14 cellular contexts compared by ENCODE assay signal in genomic region chr1:228092342-228093049, GRCh38. TPM values are rescaled to one million over a fixed set of nuclear protein-coding genes. Genes with fewer than 3 reads are reported as not detected.
DNase-seq lines count a peak whose midpoint lies in the region; ATAC-seq and TF ChIP-seq lines count a peak whose summit lies in the region.
"Had no signal": no experiment of that assay in that cellular context is flagged by ENCODE, and none has a peak within 500 bp of the region (broad histone marks: within the 10 kb centered on the region; RNA-seq: fewer than 3 reads in every experiment).

No MANE protein-coding gene starts in this region.

- no peak overlapping the region for H3K4me3 Mint-ChIP-seq in activated naive CD4-positive, alpha-beta T cell treated with anti-CD3 and anti-CD28 coated beads, Interleukin-2, amount 10 ng/mL, durations not matched to agents 7 days and 5 days
- H3K4me3 Mint-ChIP-seq in T-cell (peak overlapping the region in 1 of 3 donors; percentile 94), mesothelial cell of epicardium (no peak overlapping the region)
- H3K4me3 Mint-ChIP-seq in stimulated activated memory B cell treated with anti-CD40 and anti-IgM and Interleukin-4, amounts not matched to agents 10 μg/mL and 1 μg/mL and 100 μg/mL, for 72 hours, result no peak overlapping the region
- H3K4me3 Mint-ChIP-seq: WTC11 had no signal

- POLR2A ChIA-PET in T-cell (lab: Charles Lee), result interaction anchor here in 1 of 2 donors (0.7 to 1.2 kb wide), 2 partner anchors 10 to 356 kb away, joined by 4 read pairs; partner anchors contain the start of gene ARF1

- CTCF ChIA-PET in activated naive CD4-positive, alpha-beta T cell treated with anti-CD3 and anti-CD28 coated beads, Interleukin-2, amount 10 ng/mL, durations not matched to agents 7 days and 5 days (lab: Charles Lee), result no interaction called here
- CTCF ChIA-PET in T-cell (lab: Charles Lee), result interaction anchor here in 1 of 2 donors (0.6 kb wide), 1 partner anchor 75 kb away, joined by 8 read pairs; no protein-coding TSS in a partner anchor

- TF ChIP-seq CTCF in mesothelial cell of epicardium (IDR thresholded peaks at IDR 0.05; ENCODE audit: unreplicated experiment), result no peak

- H3K27me3 ChIP-seq in subcutaneous abdominal adipose tissue (ENCODE audit: control insufficient read depth in 5 of 5, insufficient read depth in 4 of 5, low read length in 5 of 5), result no peaks in the 10 kb centered on the region

- no peak for ATAC-seq in T-cell (replicated peaks in 1 of 4)
- ATAC-seq in HG03196 (IDR thresholded peaks at IDR 0.05; ENCODE audit: unreplicated experiment), result no peak
- ATAC-seq in stimulated activated memory B cell treated with anti-CD40 and anti-IgM and Interleukin-4, amounts not matched to agents 10 μg/mL and 1 μg/mL and 100 μg/mL, for 72 hours, result no peak
- ATAC-seq: left lobe of liver, WTC11 had no signal

- peak; percentile 6 for DNase-seq in activated naive CD4-positive, alpha-beta T cell treated with anti-CD3 and anti-CD28 coated beads, Interleukin-2, amount 10 ng/mL, durations not matched to agents 7 days and 5 days
- DNase-seq in activated naive CD4-positive, alpha-beta T cell (lab: John Stamatoyannopoulos, UW), result no peak
- DNase-seq in T-cell (peak in 1 of 34 experiments; percentile 12), mesothelial cell of epicardium (ENCODE audit: low spot score in 2 of 2, unreplicated experiment in 2 of 2) (no peak), HK-2 (ENCODE audit: unreplicated experiment) (no peak)
- DNase-seq: central memory CD4-positive, alpha-beta T cell; Karpas-422; NCI-H1417; stimulated activated CD4-positive, alpha-beta T cell treated with anti-CD3 and anti-CD28 coated beads, Interleukin-15, amount 100 ng/mL, for 24 hours had no signal

- H3K27me3 Mint-ChIP-seq in activated naive CD4-positive, alpha-beta T cell treated with anti-CD3 and anti-CD28 coated beads, Interleukin-2, amount 10 ng/mL, durations not matched to agents 7 days and 5 days, result no peaks in the 10 kb centered on the region
- H3K27me3 Mint-ChIP-seq in T-cell (no peaks in the 10 kb centered on the region), mesothelial cell of epicardium (ENCODE audit: low read depth) (no peaks in the 10 kb centered on the region)
- H3K27me3 Mint-ChIP-seq in stimulated activated memory B cell treated with anti-CD40 and anti-IgM and Interleukin-4, amounts not matched to agents 10 μg/mL and 1 μg/mL and 100 μg/mL, for 72 hours, result no peaks in the 10 kb centered on the region

- H3K27ac ChIP-seq in subcutaneous abdominal adipose tissue (ENCODE audit: low read depth, low read length), result peak overlapping the region; percentile 30

- H3K4me1 Mint-ChIP-seq in activated naive CD4-positive, alpha-beta T cell treated with anti-CD3 and anti-CD28 coated beads, Interleukin-2, amount 10 ng/mL, durations not matched to agents 7 days and 5 days, result peaks cover 55% of the 10 kb centered on the region
- H3K4me1 Mint-ChIP-seq in T-cell (peaks cover 64 to 76% (median 68%) of the 10 kb centered on the region in 3 donors), mesothelial cell of epicardium (peaks cover 22% of the 10 kb centered on the region)
- peaks cover 73% of the 10 kb centered on the region for H3K4me1 Mint-ChIP-seq in stimulated activated memory B cell treated with anti-CD40 and anti-IgM and Interleukin-4, amounts not matched to agents 10 μg/mL and 1 μg/mL and 100 μg/mL, for 72 hours

- H3K36me3 Mint-ChIP-seq in activated naive CD4-positive, alpha-beta T cell treated with anti-CD3 and anti-CD28 coated beads, Interleukin-2, amount 10 ng/mL, durations not matched to agents 7 days and 5 days, result peaks cover 78% of the 10 kb centered on the region
- H3K36me3 Mint-ChIP-seq in T-cell (peaks cover 37% of the 10 kb centered on the region), mesothelial cell of epicardium (peaks cover 32% of the 10 kb centered on the region)
- H3K36me3 Mint-ChIP-seq in stimulated activated memory B cell treated with anti-CD40 and anti-IgM and Interleukin-4, amounts not matched to agents 10 μg/mL and 1 μg/mL and 100 μg/mL, for 72 hours, result peaks cover 43% of the 10 kb centered on the region

- peaks cover 0 to 31% (median 27%) of the 10 kb centered on the region in 5 donors for H3K36me3 ChIP-seq in subcutaneous abdominal adipose tissue (ENCODE audit: control insufficient read depth in 5 of 5, insufficient read depth in 5 of 5, low read length in 5 of 5)

- peaks cover 23 to 75% (median 71%) of the 10 kb centered on the region in 5 donors for H3K4me1 ChIP-seq in subcutaneous abdominal adipose tissue (ENCODE audit: control insufficient read depth in 5 of 5, insufficient read depth in 5 of 5, low read length in 5 of 5)

- peaks cover 3 to 12% (median 8%) of the 10 kb centered on the region in 5 donors for H3K9me3 ChIP-seq in subcutaneous abdominal adipose tissue (ENCODE audit: control insufficient read depth in 5 of 5, low read length in 5 of 5)

- H3K9ac ChIP-seq in subcutaneous abdominal adipose tissue (ENCODE audit: low read length in 5 of 5), result peak overlapping the region in 2 of 5 donors; percentile 3 to 26

- no peak overlapping the region for H3K27ac Mint-ChIP-seq in activated naive CD4-positive, alpha-beta T cell treated with anti-CD3 and anti-CD28 coated beads, Interleukin-2, amount 10 ng/mL, durations not matched to agents 7 days and 5 days
- H3K27ac Mint-ChIP-seq in T-cell, result peak overlapping the region; percentile 27 to 80
- H3K27ac Mint-ChIP-seq in mesothelial cell of epicardium, result peak overlapping the region; percentile 47
- no peak overlapping the region for H3K27ac Mint-ChIP-seq in stimulated activated memory B cell treated with anti-CD40 and anti-IgM and Interleukin-4, amounts not matched to agents 10 μg/mL and 1 μg/mL and 100 μg/mL, for 72 hours
- H3K27ac Mint-ChIP-seq: WTC11 had no signal

- no peak overlapping the region for H3K4me3 ChIP-seq in subcutaneous abdominal adipose tissue (ENCODE audit: low read depth in 1 of 5, low read length in 5 of 5)

- H3K9me3 Mint-ChIP-seq in activated naive CD4-positive, alpha-beta T cell treated with anti-CD3 and anti-CD28 coated beads, Interleukin-2, amount 10 ng/mL, durations not matched to agents 7 days and 5 days, result peaks cover 22% of the 10 kb centered on the region
- H3K9me3 Mint-ChIP-seq in T-cell (peaks cover 2 to 9% (median 6%) of the 10 kb centered on the region in 3 donors), mesothelial cell of epicardium (peaks cover 18% of the 10 kb centered on the region)
- peaks cover 9% of the 10 kb centered on the region for H3K9me3 Mint-ChIP-seq in stimulated activated memory B cell treated with anti-CD40 and anti-IgM and Interleukin-4, amounts not matched to agents 10 μg/mL and 1 μg/mL and 100 μg/mL, for 72 hours

RNA-seq across cellular contexts. Expression of gene ARF1, which starts 10.0 kb away (rescaled TPM):
- total RNA-seq in T-cell (100 to 1,000 TPM; 232 to 309 (median 258) TPM), mesothelial cell of epicardium (255 to 277 TPM (median 262 TPM) in 3 replicates)

RNA-seq across cellular contexts. Expression of gene C1orf35, which starts 10.6 kb away (rescaled TPM):
- total RNA-seq in T-cell (10 to 100 TPM; 19.7 to 34.0 (median 32.3) TPM), mesothelial cell of epicardium (19.3 to 20.9 TPM (median 20.2 TPM) in 3 replicates)

RNA-seq across cellular contexts. Expression of gene MRPL55, which starts 16.6 kb away (rescaled TPM):
- total RNA-seq in T-cell (10 to 100 TPM; 49.7 to 63.5 (median 55.9) TPM), mesothelial cell of epicardium (53.9 to 56.9 TPM (median 54.2 TPM) in 3 replicates)

RNA-seq across cellular contexts. Expression of gene GUK1, which starts 47.6 kb away (rescaled TPM):
- total RNA-seq in T-cell (100 to 1,000 TPM; 201 to 318 (median 223) TPM), mesothelial cell of epicardium (129 to 136 TPM (median 135 TPM) in 3 replicates)

RNA-seq across cellular contexts. Expression of gene GJC2, which starts 57.2 kb away (rescaled TPM):
- total RNA-seq in T-cell (1 to 10 TPM; 1.1 to 3.1 (median 1.6) TPM), mesothelial cell of epicardium (2.5 to 2.6 TPM (median 2.5 TPM) in 3 replicates)

Comparison
In these comparisons a context has a peak if more than half of its experiments do, and no peak if none do; other contexts are left out.
1. H3K27ac Mint-ChIP-seq: peak in T-cell (2 of 2) and mesothelial cell of epicardium (single experiment); none in activated naive CD4-positive, alpha-beta T cell treated with anti-CD3 and anti-CD28 coated beads, Interleukin-2, amount 10 ng/mL, durations not matched to agents 7 days and 5 days (single experiment) and stimulated activated memory B cell treated with anti-CD40 and anti-IgM and Interleukin-4, amounts not matched to agents 10 μg/mL and 1 μg/mL and 100 μg/mL, for 72 hours (single experiment).